ENCODE assay signal across 1 cellular context in the genomic region with DNA sequence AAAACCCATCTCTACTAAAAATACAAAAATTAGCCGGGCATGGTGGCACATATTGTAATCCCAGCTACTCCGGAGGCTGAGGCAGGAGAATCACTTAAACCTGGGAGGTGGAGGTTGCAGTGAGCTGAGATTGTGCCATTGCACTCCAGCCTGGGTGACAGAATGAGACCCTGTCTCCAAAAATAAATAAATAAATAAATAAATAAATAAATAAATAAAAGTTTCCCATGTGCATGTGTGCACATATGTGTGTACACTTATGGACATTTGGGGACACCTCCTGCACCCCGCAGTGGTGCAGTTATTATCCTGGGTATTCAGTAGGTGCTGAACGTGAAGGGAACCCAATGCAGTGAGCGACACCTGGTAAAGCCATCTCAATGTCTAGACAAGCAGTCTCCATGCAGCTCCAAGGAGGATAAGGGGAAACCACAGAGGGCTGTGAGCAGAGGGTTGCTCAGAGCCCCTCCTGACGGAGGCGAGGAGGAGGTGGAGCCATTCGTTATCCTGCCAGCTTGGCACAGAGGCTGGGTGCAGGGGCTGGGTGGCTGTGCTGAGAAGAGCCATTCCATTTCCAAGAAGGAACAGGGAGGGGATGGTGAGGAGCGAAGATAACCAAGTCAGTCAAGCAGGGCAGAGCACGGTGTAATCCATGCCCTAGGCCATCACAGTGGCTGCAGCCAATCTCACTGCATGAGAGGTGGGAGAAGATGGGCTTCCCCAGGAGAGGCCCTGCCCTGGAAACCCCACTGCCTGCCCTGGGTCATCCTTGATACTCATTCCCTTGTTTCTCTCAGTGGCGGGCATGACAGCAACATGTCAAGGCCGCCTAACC.
TF ChIP-seq lines count a peak whose summit lies in the region.

No MANE protein-coding gene starts in this region.

TF ChIP-seq in GM23338, 12 proteins besides CTCF, POLR2A, EP300 and RAD21:
- no peak for TF ChIP-seq NANOG (IDR thresholded peaks at IDR 0.05; ENCODE audit: borderline replicate concordance)
- TF ChIP-seq, protein P1, sequence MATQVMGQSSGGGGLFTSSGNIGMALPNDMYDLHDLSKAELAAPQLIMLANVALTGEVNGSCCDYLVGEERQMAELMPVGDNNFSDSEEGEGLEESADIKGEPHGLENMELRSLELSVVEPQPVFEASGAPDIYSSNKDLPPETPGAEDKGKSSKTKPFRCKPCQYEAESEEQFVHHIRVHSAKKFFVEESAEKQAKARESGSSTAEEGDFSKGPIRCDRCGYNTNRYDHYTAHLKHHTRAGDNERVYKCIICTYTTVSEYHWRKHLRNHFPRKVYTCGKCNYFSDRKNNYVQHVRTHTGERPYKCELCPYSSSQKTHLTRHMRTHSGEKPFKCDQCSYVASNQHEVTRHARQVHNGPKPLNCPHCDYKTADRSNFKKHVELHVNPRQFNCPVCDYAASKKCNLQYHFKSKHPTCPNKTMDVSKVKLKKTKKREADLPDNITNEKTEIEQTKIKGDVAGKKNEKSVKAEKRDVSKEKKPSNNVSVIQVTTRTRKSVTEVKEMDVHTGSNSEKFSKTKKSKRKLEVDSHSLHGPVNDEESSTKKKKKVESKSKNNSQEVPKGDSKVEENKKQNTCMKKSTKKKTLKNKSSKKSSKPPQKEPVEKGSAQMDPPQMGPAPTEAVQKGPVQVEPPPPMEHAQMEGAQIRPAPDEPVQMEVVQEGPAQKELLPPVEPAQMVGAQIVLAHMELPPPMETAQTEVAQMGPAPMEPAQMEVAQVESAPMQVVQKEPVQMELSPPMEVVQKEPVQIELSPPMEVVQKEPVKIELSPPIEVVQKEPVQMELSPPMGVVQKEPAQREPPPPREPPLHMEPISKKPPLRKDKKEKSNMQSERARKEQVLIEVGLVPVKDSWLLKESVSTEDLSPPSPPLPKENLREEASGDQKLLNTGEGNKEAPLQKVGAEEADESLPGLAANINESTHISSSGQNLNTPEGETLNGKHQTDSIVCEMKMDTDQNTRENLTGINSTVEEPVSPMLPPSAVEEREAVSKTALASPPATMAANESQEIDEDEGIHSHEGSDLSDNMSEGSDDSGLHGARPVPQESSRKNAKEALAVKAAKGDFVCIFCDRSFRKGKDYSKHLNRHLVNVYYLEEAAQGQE (IDR thresholded peaks at IDR 0.05; ENCODE audit: unreplicated experiment): no peak
- TF ChIP-seq, protein P2, sequence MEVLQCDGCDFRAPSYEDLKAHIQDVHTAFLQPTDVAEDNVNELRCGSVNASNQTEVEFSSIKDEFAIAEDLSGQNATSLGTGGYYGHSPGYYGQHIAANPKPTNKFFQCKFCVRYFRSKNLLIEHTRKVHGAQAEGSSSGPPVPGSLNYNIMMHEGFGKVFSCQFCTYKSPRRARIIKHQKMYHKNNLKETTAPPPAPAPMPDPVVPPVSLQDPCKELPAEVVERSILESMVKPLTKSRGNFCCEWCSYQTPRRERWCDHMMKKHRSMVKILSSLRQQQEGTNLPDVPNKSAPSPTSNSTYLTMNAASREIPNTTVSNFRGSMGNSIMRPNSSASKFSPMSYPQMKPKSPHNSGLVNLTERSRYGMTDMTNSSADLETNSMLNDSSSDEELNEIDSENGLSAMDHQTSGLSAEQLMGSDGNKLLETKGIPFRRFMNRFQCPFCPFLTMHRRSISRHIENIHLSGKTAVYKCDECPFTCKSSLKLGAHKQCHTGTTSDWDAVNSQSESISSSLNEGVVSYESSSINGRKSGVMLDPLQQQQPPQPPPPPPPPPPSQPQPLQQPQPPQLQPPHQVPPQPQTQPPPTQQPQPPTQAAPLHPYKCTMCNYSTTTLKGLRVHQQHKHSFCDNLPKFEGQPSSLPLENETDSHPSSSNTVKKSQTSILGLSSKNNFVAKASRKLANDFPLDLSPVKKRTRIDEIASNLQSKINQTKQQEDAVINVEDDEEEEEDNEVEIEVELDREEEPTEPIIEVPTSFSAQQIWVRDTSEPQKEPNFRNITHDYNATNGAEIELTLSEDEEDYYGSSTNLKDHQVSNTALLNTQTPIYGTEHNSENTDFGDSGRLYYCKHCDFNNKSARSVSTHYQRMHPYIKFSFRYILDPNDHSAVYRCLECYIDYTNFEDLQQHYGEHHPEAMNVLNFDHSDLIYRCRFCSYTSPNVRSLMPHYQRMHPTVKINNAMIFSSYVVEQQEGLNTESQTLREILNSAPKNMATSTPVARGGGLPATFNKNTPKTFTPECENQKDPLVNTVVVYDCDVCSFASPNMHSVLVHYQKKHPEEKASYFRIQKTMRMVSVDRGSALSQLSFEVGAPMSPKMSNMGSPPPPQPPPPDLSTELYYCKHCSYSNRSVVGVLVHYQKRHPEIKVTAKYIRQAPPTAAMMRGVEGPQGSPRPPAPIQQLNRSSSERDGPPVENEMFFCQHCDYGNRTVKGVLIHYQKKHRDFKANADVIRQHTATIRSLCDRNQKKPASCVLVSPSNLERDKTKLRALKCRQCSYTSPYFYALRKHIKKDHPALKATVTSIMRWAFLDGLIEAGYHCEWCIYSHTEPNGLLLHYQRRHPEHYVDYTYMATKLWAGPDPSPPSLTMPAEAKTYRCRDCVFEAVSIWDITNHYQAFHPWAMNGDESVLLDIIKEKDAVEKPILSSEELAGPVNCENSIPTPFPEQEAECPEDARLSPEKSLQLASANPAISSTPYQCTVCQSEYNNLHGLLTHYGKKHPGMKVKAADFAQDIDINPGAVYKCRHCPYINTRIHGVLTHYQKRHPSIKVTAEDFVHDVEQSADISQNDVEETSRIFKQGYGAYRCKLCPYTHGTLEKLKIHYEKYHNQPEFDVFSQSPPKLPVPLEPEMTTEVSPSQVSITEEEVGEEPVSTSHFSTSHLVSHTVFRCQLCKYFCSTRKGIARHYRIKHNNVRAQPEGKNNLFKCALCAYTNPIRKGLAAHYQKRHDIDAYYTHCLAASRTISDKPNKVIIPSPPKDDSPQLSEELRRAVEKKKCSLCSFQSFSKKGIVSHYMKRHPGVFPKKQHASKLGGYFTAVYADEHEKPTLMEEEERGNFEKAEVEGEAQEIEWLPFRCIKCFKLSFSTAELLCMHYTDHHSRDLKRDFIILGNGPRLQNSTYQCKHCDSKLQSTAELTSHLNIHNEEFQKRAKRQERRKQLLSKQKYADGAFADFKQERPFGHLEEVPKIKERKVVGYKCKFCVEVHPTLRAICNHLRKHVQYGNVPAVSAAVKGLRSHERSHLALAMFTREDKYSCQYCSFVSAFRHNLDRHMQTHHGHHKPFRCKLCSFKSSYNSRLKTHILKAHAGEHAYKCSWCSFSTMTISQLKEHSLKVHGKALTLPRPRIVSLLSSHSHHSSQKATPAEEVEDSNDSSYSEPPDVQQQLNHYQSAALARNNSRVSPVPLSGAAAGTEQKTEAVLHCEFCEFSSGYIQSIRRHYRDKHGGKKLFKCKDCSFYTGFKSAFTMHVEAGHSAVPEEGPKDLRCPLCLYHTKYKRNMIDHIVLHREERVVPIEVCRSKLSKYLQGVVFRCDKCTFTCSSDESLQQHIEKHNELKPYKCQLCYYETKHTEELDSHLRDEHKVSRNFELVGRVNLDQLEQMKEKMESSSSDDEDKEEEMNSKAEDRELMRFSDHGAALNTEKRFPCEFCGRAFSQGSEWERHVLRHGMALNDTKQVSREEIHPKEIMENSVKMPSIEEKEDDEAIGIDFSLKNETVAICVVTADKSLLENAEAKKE (CRISPR knock-in tag; IDR thresholded peaks at IDR 0.05): no peak
- TF ChIP-seq ZNF114 (CRISPR knock-in tag; IDR thresholded peaks at IDR 0.05): no peak
- no peak for TF ChIP-seq JUNB (IDR thresholded peaks at IDR 0.05; ENCODE audit: unreplicated experiment)
- TF ChIP-seq EZH2 (IDR thresholded peaks at IDR 0.05; ENCODE audit: low read depth, unreplicated experiment): no peak
- TF ChIP-seq POLR2AphosphoS5 (IDR thresholded peaks at IDR 0.05; ENCODE audit: low read depth): no peak
- no peak for TF ChIP-seq ZNF331 (CRISPR knock-in tag; IDR thresholded peaks at IDR 0.05; ENCODE audit: low read depth)
- no peak for TF ChIP-seq CREB1 (CRISPR knock-in tag; IDR thresholded peaks at IDR 0.05; ENCODE audit: low read depth)
- no peak for TF ChIP-seq STAT1 (IDR thresholded peaks at IDR 0.05; ENCODE audit: unreplicated experiment)
- TF ChIP-seq, protein P3, sequence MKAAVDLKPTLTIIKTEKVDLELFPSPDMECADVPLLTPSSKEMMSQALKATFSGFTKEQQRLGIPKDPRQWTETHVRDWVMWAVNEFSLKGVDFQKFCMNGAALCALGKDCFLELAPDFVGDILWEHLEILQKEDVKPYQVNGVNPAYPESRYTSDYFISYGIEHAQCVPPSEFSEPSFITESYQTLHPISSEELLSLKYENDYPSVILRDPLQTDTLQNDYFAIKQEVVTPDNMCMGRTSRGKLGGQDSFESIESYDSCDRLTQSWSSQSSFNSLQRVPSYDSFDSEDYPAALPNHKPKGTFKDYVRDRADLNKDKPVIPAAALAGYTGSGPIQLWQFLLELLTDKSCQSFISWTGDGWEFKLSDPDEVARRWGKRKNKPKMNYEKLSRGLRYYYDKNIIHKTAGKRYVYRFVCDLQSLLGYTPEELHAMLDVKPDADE (IDR thresholded peaks at IDR 0.05): no peak
- no peak for TF ChIP-seq EZH2phosphoT487 (IDR thresholded peaks at IDR 0.05; ENCODE audit: unreplicated experiment)
